In genomic region chr2:230865324-230865765, GRCh38 we compare ENCODE assay signal across 8 cellular contexts. TPM values are rescaled to one million over a fixed set of nuclear protein-coding genes. Genes with fewer than 3 reads are reported as not detected.
A peak's percentile ranks its signal among the peaks of the same experiment; 100 is the strongest.
DNase-seq lines count a peak whose midpoint lies in the region; ATAC-seq and TF ChIP-seq lines count a peak whose summit lies in the region.

No MANE protein-coding gene starts in this region.

- peak overlapping the region; percentile 99 for H2AFZ ChIP-seq in SK-N-SH (ENCODE audit: low read depth)

- CTCF ChIA-PET in SK-N-SH (lab: Yijun Ruan, JAX), result interaction anchor here (0.7 to 2.9 kb wide), 15 partner anchors 11 to 192 kb away, joined by 3 to 26 read pairs (median 6); partner anchors contain the start of gene PSMD1
- CTCF ChIA-PET in activated B cell treated with CpG ODN at 0.5 μM for 24 hours (lab: Charles Lee), result interaction anchor here (0.6 to 1.4 kb wide), 10 partner anchors 8 to 122 kb away, joined by 3 to 8 read pairs (median 4); no protein-coding TSS in a partner anchor

- no peaks in the 10 kb centered on the region for H3K79me2 ChIP-seq in SK-N-SH (ENCODE audit: insufficient read depth)

- intact Hi-C loops in activated B cell treated with CpG ODN at 0.5 μM for 24 hours (cut with micrococcal nuclease), result loop anchor here (2.0 kb wide), 1 partner anchor 13 kb away; no protein-coding TSS in a partner anchor

- peak overlapping the region; percentile 89 to 95 for H3K4me3 ChIP-seq in SK-N-SH (ENCODE audit: low read depth in 2 of 2, low read length in 1 of 2)

- WGBS in SK-N-SH (ENCODE audit: low lambda C conversion rate), result 2% methylated on average over 21 of the region's 23 CpGs

- TF ChIP-seq EP300 in SK-N-SH (IDR thresholded peaks at IDR 0.05; ENCODE audit: borderline replicate concordance in 1 of 2, low read depth in 1 of 2, low read length in 1 of 2), result no peak

- H3K4me1 Mint-ChIP-seq in activated B cell treated with CpG ODN at 0.5 μM for 24 hours, result peaks cover 63% of the 10 kb centered on the region
- peaks cover 85% of the 10 kb centered on the region for H3K4me1 Mint-ChIP-seq in stimulated activated naive CD8-positive, alpha-beta T cell treated with anti-CD3 and anti-CD28 coated beads, Interleukin-15, amount 100 ng/mL, for 72 hours

- H3K4me3 Mint-ChIP-seq in activated B cell treated with CpG ODN at 0.5 μM for 24 hours, result peak overlapping the region; percentile 85
- H3K4me3 Mint-ChIP-seq in stimulated activated naive CD8-positive, alpha-beta T cell treated with anti-CD3 and anti-CD28 coated beads, Interleukin-15, amount 100 ng/mL, for 72 hours, result peak overlapping the region; percentile 88 to 89

- POLR2A ChIA-PET in SK-N-SH (lab: Yijun Ruan, JAX), result no interaction called here
- POLR2A ChIA-PET in activated B cell treated with CpG ODN at 0.5 μM for 24 hours (lab: Charles Lee), result interaction anchor here (0.9 to 1.5 kb wide), 5 partner anchors 8 to 122 kb away, joined by 3 to 16 read pairs (median 4); no protein-coding TSS in a partner anchor

- H3K36me3 ChIP-seq in SK-N-SH (replicated peaks in 1 of 2; ENCODE audit: control insufficient read depth in 1 of 2, insufficient read depth in 2 of 2, low read length in 1 of 2), result no peaks in the 10 kb centered on the region

- H3K27me3 ChIP-seq in SK-N-SH (ENCODE audit: insufficient read depth), result no peaks in the 10 kb centered on the region

- no peaks in the 10 kb centered on the region for H3K9me2 ChIP-seq in SK-N-SH

- H3K27ac Mint-ChIP-seq in activated B cell treated with CpG ODN at 0.5 μM for 24 hours, result peak overlapping the region; percentile 70
- H3K27ac Mint-ChIP-seq in stimulated activated naive CD8-positive, alpha-beta T cell treated with anti-CD3 and anti-CD28 coated beads, Interleukin-15, amount 100 ng/mL, for 72 hours, result peak overlapping the region; percentile 86 to 88

- ATAC-seq in SK-N-SH treated with all-trans-retinoic acid at 6 μM for 48 hours, result no peak; the same call in 2 of the 3 replicates
- no peak for ATAC-seq in activated B cell treated with CpG ODN at 0.5 μM for 24 hours (ENCODE audit: low read depth)
- peak; percentile 8 for ATAC-seq in stimulated activated naive CD8-positive, alpha-beta T cell treated with anti-CD3 and anti-CD28 coated beads, Interleukin-15, amount 100 ng/mL, for 72 hours
- no peak for ATAC-seq in GM18520 (IDR thresholded peaks at IDR 0.05; ENCODE audit: unreplicated experiment)
- no peak for ATAC-seq in HG02981 (IDR thresholded peaks at IDR 0.05; ENCODE audit: unreplicated experiment)

- H3K27me3 Mint-ChIP-seq in activated B cell treated with CpG ODN at 0.5 μM for 24 hours, result peaks cover 2% of the 10 kb centered on the region
- peaks cover 6% of the 10 kb centered on the region for H3K27me3 Mint-ChIP-seq in stimulated activated naive CD8-positive, alpha-beta T cell treated with anti-CD3 and anti-CD28 coated beads, Interleukin-15, amount 100 ng/mL, for 72 hours

- H3K9ac ChIP-seq in SK-N-SH, result peak overlapping the region; percentile 79

- H3K36me3 Mint-ChIP-seq in activated B cell treated with CpG ODN at 0.5 μM for 24 hours (ENCODE audit: low read depth), result peaks cover 2% of the 10 kb centered on the region

- no peaks in the 10 kb centered on the region for H3K9me3 Mint-ChIP-seq in activated B cell treated with CpG ODN at 0.5 μM for 24 hours
- no peaks in the 10 kb centered on the region for H3K9me3 Mint-ChIP-seq in stimulated activated naive CD8-positive, alpha-beta T cell treated with anti-CD3 and anti-CD28 coated beads, Interleukin-15, amount 100 ng/mL, for 72 hours

- H3K9me3 ChIP-seq in SK-N-SH, result no peaks in the 10 kb centered on the region

- H3K4me1 ChIP-seq in SK-N-SH (ENCODE audit: control insufficient read depth in 1 of 2, insufficient read depth in 2 of 2, low read depth in 1 of 2, low read length in 1 of 2), result peaks cover 32 to 47% of the 10 kb centered on the region in 2 experiments

- 0 out of 2 replicates have a peak, but pooled peaks cover 20% of the 10 kb centered on the region for H4K20me1 ChIP-seq in SK-N-SH (ENCODE audit: insufficient read depth)

- DNase-seq in SK-N-SH (peak; percentile 70), activated B cell treated with CpG ODN at 0.5 μM for 24 hours (no peak), iPS-NIHi11 (ENCODE audit: low spot score) (peak; percentile 59), middle frontal gyrus (ENCODE audit: extremely low spot score, low spot score) (no peak)
- no peak for DNase-seq in stimulated activated naive CD8-positive, alpha-beta T cell treated with anti-CD3 and anti-CD28 coated beads, Interleukin-15, amount 100 ng/mL, for 72 hours

- H3F3A ChIP-seq in SK-N-SH (replicated peaks; ENCODE audit: insufficient read depth), result peaks cover 9% of the 10 kb centered on the region

- TF ChIP-seq CTCF in SK-N-SH (IDR thresholded peaks at IDR 0.05), result no peak
- no peak for TF ChIP-seq CTCF in activated B cell treated with CpG ODN at 0.5 μM for 24 hours (IDR thresholded peaks at IDR 0.05)

- H3K4me2 ChIP-seq in SK-N-SH, result peak overlapping the region; percentile 97

- peak overlapping the region in 1 of 2 experiments; percentile 86; a peak in 2 of 4 replicates for H3K27ac ChIP-seq in SK-N-SH (ENCODE audit: low read depth in 2 of 2, low read length in 1 of 2)

- no peak for TF ChIP-seq RAD21 in SK-N-SH (IDR thresholded peaks at IDR 0.05; ENCODE audit: low read length)

TF ChIP-seq in SK-N-SH, 30 proteins besides CTCF, POLR2A, EP300 and RAD21:
- TF ChIP-seq MXI1 (IDR thresholded peaks at IDR 0.05; ENCODE audit: low read depth, low read length) (0 out of 2 replicates have a peak, but pooled peaks have one; percentile 6), TCF12 (IDR thresholded peaks at IDR 0.05) (peak; percentile 24), SIN3A (IDR thresholded peaks at IDR 0.05; ENCODE audit: borderline replicate concordance, low read depth, low read length) (no peak)

TF ChIP-seq in SK-N-SH treated with all-trans-retinoic acid at 6 μM for 48 hours, 23 proteins besides CTCF, POLR2A, EP300 and RAD21:
- TF ChIP-seq TCF4 (CRISPR knock-in tag; IDR thresholded peaks at IDR 0.05; ENCODE audit: borderline replicate concordance), result no peak

RNA-seq across cellular contexts. Expression of gene ITM2C, which starts 0.6 kb away (rescaled TPM):
- 288 and 290 TPM in 2 replicates for polyA plus RNA-seq in SK-N-SH (2012; rRNA removed)
- polyA plus RNA-seq in SK-N-SH (2012; cell fraction: cytosol; rRNA removed), result 120 and 202 TPM in 2 replicates
- 97.8 and 154 TPM in 2 replicates for polyA plus RNA-seq in SK-N-SH (2012; cell fraction: nucleus; rRNA removed)
- total RNA-seq in activated B cell treated with CpG ODN at 0.5 μM for 24 hours, result 102 and 117 TPM in 2 replicates

RNA-seq across cellular contexts. Expression of gene GPR55, which starts 59.7 kb away (rescaled TPM):
- not detected in 2 replicates for polyA plus RNA-seq in SK-N-SH (2012; rRNA removed)
- not detected in 2 replicates for polyA plus RNA-seq in SK-N-SH (2012; cell fraction: cytosol; rRNA removed)
- 0.02 and 0.04 TPM in 2 replicates for polyA plus RNA-seq in SK-N-SH (2012; cell fraction: nucleus; rRNA removed)
- total RNA-seq in activated B cell treated with CpG ODN at 0.5 μM for 24 hours, result 4.5 and 6.3 TPM in 2 replicates

Comparison
In these comparisons a context has a peak if more than half of its experiments do, and no peak if none do; other contexts are left out.
1. DNase-seq: peak in SK-N-SH (single experiment) and iPS-NIHi11 (single experiment); none in activated B cell treated with CpG ODN at 0.5 μM for 24 hours (single experiment), stimulated activated naive CD8-positive, alpha-beta T cell treated with anti-CD3 and anti-CD28 coated beads, Interleukin-15, amount 100 ng/mL, for 72 hours (0 of 2) and middle frontal gyrus (single experiment).